In the genomic region with DNA sequence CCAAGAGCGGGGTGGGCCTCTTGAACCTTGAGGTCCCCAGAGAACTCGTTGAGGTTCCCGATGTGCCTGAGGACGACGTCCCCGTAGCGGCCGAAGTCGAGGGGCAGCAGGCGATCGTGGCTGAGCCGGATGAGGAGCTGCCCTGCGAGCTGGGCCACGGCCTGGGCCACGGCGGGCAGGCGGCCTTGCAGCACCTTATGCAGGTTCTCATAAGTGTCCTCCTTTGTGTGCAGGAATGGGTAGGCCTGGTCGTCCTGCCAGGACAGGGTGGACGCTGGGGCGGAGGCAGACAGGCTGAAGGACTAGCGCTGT, we compare ENCODE assay signal across 7 cellular contexts. TPM values are rescaled to one million over a fixed set of nuclear protein-coding genes. Genes with fewer than 3 reads are reported as not detected.
DNase-seq lines count a peak whose midpoint lies in the region; ATAC-seq, FAIRE-seq and TF ChIP-seq lines count a peak whose summit lies in the region.

No MANE protein-coding gene starts in this region.

- H3K79me2 ChIP-seq in K562 (ENCODE audit: control insufficient read depth, insufficient read depth, low read length): peaks cover 10% of the 10 kb centered on the region; the same call in 2 of the 3 replicates

- H3K23ac ChIP-seq in neuronal stem cell (ENCODE audit: low read depth, low read length, poor library complexity): peak overlapping the region; percentile 93

- TF ChIP-seq RAD21 in K562 (CRISPR knock-in tag; conservative IDR thresholded peaks at IDR 0.05 in 1 of 2, IDR thresholded peaks at IDR 0.05 in 1 of 2): no peak

- H3K9me3 ChIP-seq in ES-I3 (ENCODE audit: control insufficient read depth, insufficient read depth, low read length) (no peaks in the 10 kb centered on the region), KOPT-K1 (ENCODE audit: insufficient read depth, low read length, poor library complexity, severe bottlenecking) (no peaks in the 10 kb centered on the region), K562 (replicated peaks; ENCODE audit: control insufficient read depth, insufficient read depth, low read depth, low read length) (no peaks in the 10 kb centered on the region), neuronal stem cell (replicated peaks in 1 of 2; ENCODE audit: control insufficient read depth in 2 of 2, insufficient read depth in 1 of 2, low read depth in 1 of 2, low read length in 2 of 2) (peaks cover 0 to 2% of the 10 kb centered on the region in 2 donors), ovary (no peaks in the 10 kb centered on the region)

- H4K91ac ChIP-seq in neuronal stem cell (ENCODE audit: low read depth, low read length, poor library complexity): no peak overlapping the region

- 88% methylated on average over 21 of the region's 21 CpGs for WGBS in K562 (ENCODE audit: insufficient coverage, low coverage, missing lambda C conversion rate)
- WGBS in neuronal stem cell (ENCODE audit: extremely low coverage in 2 of 2, insufficient read length in 2 of 2, insufficient replicate concordance in 1 of 2), 2 donors: no CpG with 5 or more reads among the region's 21 CpGs
- 80 to 86% (median 84%) methylated on average over 18 to 21 of the region's 21 CpGs for WGBS in ovary, 3 donors

- H3K27ac ChIP-seq in KOPT-K1 (ENCODE audit: low read depth, low read length, poor library complexity, severe bottlenecking): peak overlapping the region; percentile 65
- H3K27ac ChIP-seq in K562 (ENCODE audit: extremely low read depth, low read depth, low read length): peak overlapping the region; percentile 74; the same call in 2 of the 3 replicates
- no peak overlapping the region for H3K27ac ChIP-seq in neuronal stem cell (replicated peaks; ENCODE audit: low read length)
- H3K27ac ChIP-seq in ovary: no peak overlapping the region

- intact Hi-C loops in K562 (cut with micrococcal nuclease): loop anchor here (5.0 kb wide), 1 partner anchor 45 kb away; a partner anchor contains a TSS
- intact Hi-C loops in ovary (cut with DNase I): no loop called here

- peak overlapping the region; percentile 5 for H2BK12ac ChIP-seq in neuronal stem cell (ENCODE audit: low read length)

- H2AFZ ChIP-seq in K562 (ENCODE audit: low read depth, low read length) (no peak overlapping the region), neuronal stem cell (ENCODE audit: low read length) (peak overlapping the region; percentile 90)

- BruUV-seq in K562 (replicated peaks; lab: Mats Ljungman, UMichigan): no TSS peak

- H3K79me1 ChIP-seq in neuronal stem cell (ENCODE audit: low read depth, low read length): no peaks in the 10 kb centered on the region

- CTCF ChIA-PET in K562 (lab: Yijun Ruan, JAX; ENCODE audit: low intra/inter-chr PET ratio): no interaction called here

- FAIRE-seq in K562 (lab: Jason Lieb, UNC): no peak

- peak overlapping the region; percentile 38 for H2BK15ac ChIP-seq in neuronal stem cell (ENCODE audit: low read length)

- POLR2A ChIA-PET in K562 (lab: Yijun Ruan, JAX): interaction anchor here (1.4 to 7.0 kb wide), 2 partner anchors 13 to 48 kb away, joined by 5 to 54 read pairs; a partner anchor contains a TSS

- H3K4me2 ChIP-seq in K562 (ENCODE audit: insufficient read depth, low read length) (peak overlapping the region; percentile 53), neuronal stem cell (ENCODE audit: insufficient read depth, low read length, poor library complexity, severe bottlenecking) (no peak overlapping the region)

- H3K4me3 ChIP-seq in K562: peak overlapping the region; percentile 41; the same call in 1 of the 2 replicates
- peak overlapping the region; percentile 39 to 64 for H3K4me3 ChIP-seq in neuronal stem cell (ENCODE audit: low read length in 2 of 2)
- H3K4me3 ChIP-seq in ovary: no peak overlapping the region

- no peak overlapping the region for H3K4ac ChIP-seq in neuronal stem cell (ENCODE audit: low read length)

- H3K36me3 ChIP-seq in ES-I3 (ENCODE audit: insufficient read depth, low read length): no peaks in the 10 kb centered on the region
- no peaks in the 10 kb centered on the region for H3K36me3 ChIP-seq in KOPT-K1 (ENCODE audit: insufficient read depth, low read length)
- H3K36me3 ChIP-seq in K562 (ENCODE audit: control insufficient read depth, insufficient read depth, low read length): peaks cover 68% of the 10 kb centered on the region
- no peaks in the 10 kb centered on the region for H3K36me3 ChIP-seq in neuronal stem cell (replicated peaks in 1 of 2; ENCODE audit: control insufficient read depth in 2 of 2, insufficient read depth in 2 of 2, low read length in 2 of 2)
- H3K36me3 ChIP-seq in ovary: no peaks in the 10 kb centered on the region

- TF ChIP-seq POLR2A in K562 (conservative IDR thresholded peaks at IDR 0.05) (no peak), ovary (IDR thresholded peaks at IDR 0.05) (no peak)

- H3K14ac ChIP-seq in neuronal stem cell (ENCODE audit: low read length): peak overlapping the region; percentile 87

- H3K9me1 ChIP-seq in K562 (ENCODE audit: control insufficient read depth, insufficient read depth, low read length): no peaks in the 10 kb centered on the region

- H3K4me1 ChIP-seq in ES-I3 (ENCODE audit: insufficient read depth, low read length): peaks cover 4% of the 10 kb centered on the region; the same call in 1 of the 2 replicates
- peaks cover 15 to 41% of the 10 kb centered on the region in 2 experiments for H3K4me1 ChIP-seq in K562 (replicated peaks in 1 of 2; ENCODE audit: control insufficient read depth in 2 of 2, insufficient read depth in 2 of 2, low read length in 2 of 2)
- H3K4me1 ChIP-seq in neuronal stem cell (ENCODE audit: control insufficient read depth in 2 of 2, insufficient read depth in 1 of 2, low read depth in 1 of 2, low read length in 2 of 2): peaks cover 2 to 9% of the 10 kb centered on the region in 2 donors
- H3K4me1 ChIP-seq in ovary (ENCODE audit: insufficient read depth): peaks cover 3% of the 10 kb centered on the region

- H2BK120ac ChIP-seq in neuronal stem cell (ENCODE audit: low read depth, low read length): no peak overlapping the region

- H4K8ac ChIP-seq in neuronal stem cell (ENCODE audit: low read depth, low read length): no peak overlapping the region

- peak overlapping the region; percentile 14 for H2BK5ac ChIP-seq in neuronal stem cell (ENCODE audit: low read length)

- DNase-seq in K562 (ENCODE audit: extremely low read depth in 1 of 4, low spot score in 3 of 4) (no peak), neuronal stem cell (ENCODE audit: low spot score) (no peak), ovary (no peak), NCI-H1092 treated with DMSO at 0.1 percent for 48 hours (lab: John Stamatoyannopoulos, UW) (no peak)
- DNase-seq in activated CD4-positive, CD25-positive, alpha-beta regulatory T cell treated with anti-CD3 and anti-CD28 coated beads, Interleukin-2, amount 50 U/mL, for 72 hours: no peak

- peaks cover 6% of the 10 kb centered on the region for H4K20me1 ChIP-seq in K562 (replicated peaks; ENCODE audit: control insufficient read depth, insufficient read depth, low read length)

- in situ Hi-C loops in K562 (cut with MboI): no loop called here

- H3K27me3 ChIP-seq in K562 (ENCODE audit: control insufficient read depth in 2 of 2, insufficient read depth in 2 of 2, low read length in 2 of 2): no peaks in the 10 kb centered on the region
- peaks cover 0 to 7% (median 7%) of the 10 kb centered on the region in 3 experiments for H3K27me3 ChIP-seq in neuronal stem cell (ENCODE audit: control insufficient read depth in 3 of 3, insufficient read depth in 3 of 3, low read depth in 1 of 3, low read length in 3 of 3)
- H3K27me3 ChIP-seq in ovary: no peaks in the 10 kb centered on the region

- H3K18ac ChIP-seq in neuronal stem cell (ENCODE audit: low read length): peak overlapping the region; percentile 88

- no peak for TF ChIP-seq EP300 in K562 (IDR thresholded peaks at IDR 0.05; ENCODE audit: low read length)
- no peak for TF ChIP-seq EP300 in ovary (IDR thresholded peaks at IDR 0.05)

- H2AK5ac ChIP-seq in neuronal stem cell (ENCODE audit: low read depth, low read length): peak overlapping the region; percentile 88

- no peak for ATAC-seq in K562

- TF ChIP-seq CTCF in K562 (IDR thresholded peaks at IDR 0.05 in 2 of 3, conservative IDR thresholded peaks at IDR 0.05 in 1 of 3; ENCODE audit: insufficient read depth in 2 of 3, low read depth in 1 of 3, low read length in 3 of 3) (no peak), ovary (IDR thresholded peaks at IDR 0.05) (no peak)

- H3K9ac ChIP-seq in ES-I3 (ENCODE audit: low read depth, low read length): peak overlapping the region; percentile 54; the same call in 1 of the 2 replicates
- H3K9ac ChIP-seq in K562 (ENCODE audit: insufficient read depth in 1 of 2, low read depth in 2 of 2, low read length in 2 of 2): peak overlapping the region; percentile 53 to 87
- H3K9ac ChIP-seq in neuronal stem cell (ENCODE audit: low read depth, low read length, poor library complexity): peak overlapping the region; percentile 79

RNA-seq across cellular contexts. Expression of a gene that starts 14.2 kb away (rescaled TPM):
- 166 and 461 TPM in 2 replicates for total RNA-seq in K562 (2011; cell fraction: chromatin; rRNA removed; ENCODE audit: low replicate concordance)
- total RNA-seq in K562 (2011; cell fraction: nucleolus; rRNA removed): 349 and 384 TPM in 2 replicates
- 215 and 227 TPM in 2 replicates for total RNA-seq in K562 (2011; cell fraction: nucleoplasm; rRNA removed)
- total RNA-seq in K562 (2014; rRNA removed) (71.6 and 92.0 TPM in 2 replicates), K562 (2014; rRNA removed; fragmentation: Illumina TruSeq; extraction: Trizol) (16.3 and 21.7 TPM in 2 replicates), K562 (2015; rRNA removed; fragmentation: Illumina TruSeq; extraction: Trizol) (40.8 and 44.0 TPM in 2 replicates), K562 (2021) (121 and 123 TPM in 2 replicates), ovary (under 1 TPM in 4 of 7 donors, not detected in 3; 0.12 to 0.79 (median 0.26) TPM)
- polyA plus RNA-seq in K562 (2011; rRNA removed) (51.1 and 65.2 TPM in 2 replicates), K562 (2014; fragmentation: Illumina TruSeq; extraction: Trizol) (55.3 and 63.5 TPM in 2 replicates), K562 (2014; fragmentation: Nextera tagmentation; extraction: Ambion mirVana) (1 to 10 TPM; 3.8 to 4.7 TPM), K562 (2014; rRNA removed) (82.0 and 88.6 TPM in 2 replicates), ovary (under 1 TPM; 0.06 to 0.13 TPM)
- polyA plus RNA-seq in K562 (2011; cell fraction: cytosol; rRNA removed): 41.2 and 121 TPM in 2 replicates
- 267 and 470 TPM in 2 replicates for polyA plus RNA-seq in K562 (2011; cell fraction: nucleus; rRNA removed)
- polyA plus RNA-seq in K562 (2012): 124 and 131 TPM in 2 replicates
- polyA minus RNA-seq in K562 (2011; rRNA and poly(A)+ RNA removed): 12.8 and 26.7 TPM in 2 replicates
- polyA minus RNA-seq in K562 (2011; cell fraction: cytosol; rRNA and poly(A)+ RNA removed): 58.1 and 69.5 TPM in 2 replicates
- 62.4 and 89.8 TPM in 2 replicates for polyA minus RNA-seq in K562 (2011; cell fraction: nucleus; rRNA and poly(A)+ RNA removed)
- polyA plus RNA-seq in neuronal stem cell (2013, experiment 1 of 2): 0.53 TPM
- 0.47 TPM for polyA plus RNA-seq in neuronal stem cell (2013, experiment 2 of 2)

RNA-seq across cellular contexts. Expression of a gene that starts 14.9 kb away (rescaled TPM):
- 7.4 and 17.6 TPM in 2 replicates for total RNA-seq in K562 (2011; cell fraction: chromatin; rRNA removed; ENCODE audit: low replicate concordance)
- total RNA-seq in K562 (2011; cell fraction: nucleolus; rRNA removed): 17.5 and 20.3 TPM in 2 replicates
- 13.9 and 15.0 TPM in 2 replicates for total RNA-seq in K562 (2011; cell fraction: nucleoplasm; rRNA removed)
- total RNA-seq in K562 (2014; rRNA removed) (7.3 and 18.3 TPM in 2 replicates), K562 (2014; rRNA removed; fragmentation: Illumina TruSeq; extraction: Trizol) (3.4 and 4.3 TPM in 2 replicates), K562 (2015; rRNA removed; fragmentation: Illumina TruSeq; extraction: Trizol) (5.8 and 6.9 TPM in 2 replicates), K562 (2021) (29.0 and 32.1 TPM in 2 replicates), ovary (10 to 100 TPM in 6 of 7 donors, 1 to 10 TPM in 1; 9.4 to 27.7 (median 24.7) TPM)
- polyA plus RNA-seq in K562 (2011; rRNA removed) (9.1 and 18.6 TPM in 2 replicates), K562 (2014; fragmentation: Illumina TruSeq; extraction: Trizol) (15.3 and 27.4 TPM in 2 replicates), K562 (2014; fragmentation: Nextera tagmentation; extraction: Ambion mirVana) (1 to 10 TPM; 1.4 to 2.6 TPM), K562 (2014; rRNA removed) (14.1 and 15.0 TPM in 2 replicates), ovary (10 to 100 TPM in 1 of 2 donors, 1 to 10 TPM in 1; 9.2 to 24.4 TPM)
- polyA plus RNA-seq in K562 (2011; cell fraction: cytosol; rRNA removed): 8.8 and 23.5 TPM in 2 replicates
- 23.6 and 37.0 TPM in 2 replicates for polyA plus RNA-seq in K562 (2011; cell fraction: nucleus; rRNA removed)
- 26.6 and 27.6 TPM in 2 replicates for polyA plus RNA-seq in K562 (2012)
- 2.5 and 3.4 TPM in 2 replicates for polyA minus RNA-seq in K562 (2011; rRNA and poly(A)+ RNA removed)
- 5.8 and 6.3 TPM in 2 replicates for polyA minus RNA-seq in K562 (2011; cell fraction: cytosol; rRNA and poly(A)+ RNA removed)
- 8.1 and 8.6 TPM in 2 replicates for polyA minus RNA-seq in K562 (2011; cell fraction: nucleus; rRNA and poly(A)+ RNA removed)
- 24.3 TPM for polyA plus RNA-seq in neuronal stem cell (2013, experiment 1 of 2)
- polyA plus RNA-seq in neuronal stem cell (2013, experiment 2 of 2): 22.7 TPM

RNA-seq across cellular contexts. Expression of a gene that starts 25.0 kb away (rescaled TPM):
- 11.5 and 28.7 TPM in 2 replicates for total RNA-seq in K562 (2011; cell fraction: chromatin; rRNA removed; ENCODE audit: low replicate concordance)
- total RNA-seq in K562 (2011; cell fraction: nucleolus; rRNA removed): 29.5 and 34.2 TPM in 2 replicates
- total RNA-seq in K562 (2011; cell fraction: nucleoplasm; rRNA removed): 23.0 and 24.9 TPM in 2 replicates
- total RNA-seq in K562 (2014; rRNA removed) (13.5 and 14.1 TPM in 2 replicates), K562 (2014; rRNA removed; fragmentation: Illumina TruSeq; extraction: Trizol) (3.8 and 4.5 TPM in 2 replicates), K562 (2015; rRNA removed; fragmentation: Illumina TruSeq; extraction: Trizol) (8.9 and 10.0 TPM in 2 replicates), K562 (2021) (32.4 and 33.9 TPM in 2 replicates), ovary (100 to 1,000 TPM in 3 of 7 donors, 10 to 100 TPM in 4; 24.3 to 185 (median 67.5) TPM)
- polyA plus RNA-seq in K562 (2011; rRNA removed) (5.0 and 11.8 TPM in 2 replicates), K562 (2014; fragmentation: Illumina TruSeq; extraction: Trizol) (30.4 and 31.8 TPM in 2 replicates), K562 (2014; fragmentation: Nextera tagmentation; extraction: Ambion mirVana) (1 to 10 TPM; 5.2 to 5.4 TPM), K562 (2014; rRNA removed) (28.0 and 28.6 TPM in 2 replicates), ovary (10 to 100 TPM; 42.4 to 56.2 TPM)
- 9.0 and 11.0 TPM in 2 replicates for polyA plus RNA-seq in K562 (2011; cell fraction: cytosol; rRNA removed)
- polyA plus RNA-seq in K562 (2011; cell fraction: nucleus; rRNA removed): 59.3 and 94.1 TPM in 2 replicates
- 21.8 and 34.6 TPM in 2 replicates for polyA plus RNA-seq in K562 (2012)
- 1.6 and 2.0 TPM in 2 replicates for polyA minus RNA-seq in K562 (2011; rRNA and poly(A)+ RNA removed)
- 5.7 and 10.1 TPM in 2 replicates for polyA minus RNA-seq in K562 (2011; cell fraction: cytosol; rRNA and poly(A)+ RNA removed)
- 7.3 and 10.7 TPM in 2 replicates for polyA minus RNA-seq in K562 (2011; cell fraction: nucleus; rRNA and poly(A)+ RNA removed)
- 24.7 TPM for polyA plus RNA-seq in neuronal stem cell (2013, experiment 1 of 2)
- polyA plus RNA-seq in neuronal stem cell (2013, experiment 2 of 2): 24.4 TPM

RNA-seq across cellular contexts. Expression of a gene that starts 29.1 kb away (rescaled TPM):
- not detected in 2 replicates for total RNA-seq in K562 (2011; cell fraction: chromatin; rRNA removed; ENCODE audit: low replicate concordance)
- not detected in 2 replicates for total RNA-seq in K562 (2011; cell fraction: nucleolus; rRNA removed)
- not detected in 2 replicates for total RNA-seq in K562 (2011; cell fraction: nucleoplasm; rRNA removed)
- total RNA-seq in K562 (2014; rRNA removed) (not detected in 2 replicates), K562 (2014; rRNA removed; fragmentation: Illumina TruSeq; extraction: Trizol) (not detected in 2 replicates), K562 (2015; rRNA removed; fragmentation: Illumina TruSeq; extraction: Trizol) (not detected in 2 replicates), K562 (2021) (not detected in 2 replicates), ovary (not detected)
- polyA plus RNA-seq in K562 (2011; rRNA removed) (not detected in 2 replicates), K562 (2014; fragmentation: Illumina TruSeq; extraction: Trizol) (not detected in 2 replicates), K562 (2014; fragmentation: Nextera tagmentation; extraction: Ambion mirVana) (not detected), K562 (2014; rRNA removed) (not detected in 2 replicates), ovary (not detected)
- polyA plus RNA-seq in K562 (2011; cell fraction: cytosol; rRNA removed): not detected in 2 replicates
- polyA plus RNA-seq in K562 (2011; cell fraction: nucleus; rRNA removed): not detected in 2 replicates
- not detected in 2 replicates for polyA plus RNA-seq in K562 (2012)
- polyA minus RNA-seq in K562 (2011; rRNA and poly(A)+ RNA removed): not detected in 2 replicates
- polyA minus RNA-seq in K562 (2011; cell fraction: cytosol; rRNA and poly(A)+ RNA removed): not detected in 2 replicates
- polyA minus RNA-seq in K562 (2011; cell fraction: nucleus; rRNA and poly(A)+ RNA removed): not detected in 2 replicates
- 0.07 TPM for polyA plus RNA-seq in neuronal stem cell (2013, experiment 1 of 2)
- polyA plus RNA-seq in neuronal stem cell (2013, experiment 2 of 2): 0.04 TPM

RNA-seq across cellular contexts. Expression of a gene that starts 41.1 kb away (rescaled TPM):
- total RNA-seq in K562 (2011; cell fraction: chromatin; rRNA removed; ENCODE audit: low replicate concordance): 1.5 and 2.7 TPM in 2 replicates
- total RNA-seq in K562 (2011; cell fraction: nucleolus; rRNA removed): 1.6 and 2.0 TPM in 2 replicates
- total RNA-seq in K562 (2011; cell fraction: nucleoplasm; rRNA removed): 1.1 and 2.1 TPM in 2 replicates
- 0.50 and 1.4 TPM in 2 replicates for total RNA-seq in K562 (2014; rRNA removed)
- total RNA-seq in K562 (2014; rRNA removed; fragmentation: Illumina TruSeq; extraction: Trizol): 0.10 and 0.33 TPM in 2 replicates
- total RNA-seq in K562 (2015; rRNA removed; fragmentation: Illumina TruSeq; extraction: Trizol): 0.49 and 0.51 TPM in 2 replicates
- 0.94 and 0.95 TPM in 2 replicates for total RNA-seq in K562 (2021)
- 0.50 and 0.57 TPM in 2 replicates for polyA plus RNA-seq in K562 (2011; rRNA removed)
- polyA plus RNA-seq in K562 (2011; cell fraction: cytosol; rRNA removed): 0.86 and 1.00 TPM in 2 replicates
- 2.1 and 3.5 TPM in 2 replicates for polyA plus RNA-seq in K562 (2011; cell fraction: nucleus; rRNA removed)
- 0.52 and 1.0 TPM in 2 replicates for polyA plus RNA-seq in K562 (2012)
- 0.42 and 0.80 TPM in 2 replicates for polyA plus RNA-seq in K562 (2014; fragmentation: Illumina TruSeq; extraction: Trizol)
- under 1 TPM; 0.17 to 0.27 TPM for polyA plus RNA-seq in K562 (2014; fragmentation: Nextera tagmentation; extraction: Ambion mirVana)
- polyA plus RNA-seq in K562 (2014; rRNA removed): 0.73 and 1.3 TPM in 2 replicates
- 0.51 and 0.84 TPM in 2 replicates for polyA minus RNA-seq in K562 (2011; rRNA and poly(A)+ RNA removed)
- polyA minus RNA-seq in K562 (2011; cell fraction: cytosol; rRNA and poly(A)+ RNA removed): 0.67 TPM in 1 of 2 replicates, not detected in the other
- 0.67 and 0.78 TPM in 2 replicates for polyA minus RNA-seq in K562 (2011; cell fraction: nucleus; rRNA and poly(A)+ RNA removed)
- 1.2 TPM for polyA plus RNA-seq in neuronal stem cell (2013, experiment 1 of 2)
- polyA plus RNA-seq in neuronal stem cell (2013, experiment 2 of 2): 1.1 TPM
- 1 to 10 TPM in 3 of 7 donors, under 1 TPM in 4; 0.34 to 2.2 (median 0.84) TPM for total RNA-seq in ovary
- polyA plus RNA-seq in ovary: under 1 TPM; 0.33 to 0.63 TPM

Comparison
In these comparisons a context has a peak if more than half of its experiments do, and no peak if none do; other contexts are left out.
1. H3K27ac ChIP-seq: peak in KOPT-K1 (single experiment) and K562 (single experiment); none in neuronal stem cell (single experiment) and ovary (0 of 2).
2. RNA of a gene that starts 14.2 kb away (total RNA-seq): 16.3 to 461 TPM in K562; 0.12 to 0.79 TPM in ovary; every median in the first group is over 4 times any median in the second.
3. Peak in every context shown above with its lines, with median percentiles within 50 percentile points of each other: H3K9ac ChIP-seq.